1 cellular context compared by ENCODE assay signal in genomic region chr20:50274570-50275430, GRCh38.
A peak's percentile ranks its signal among the peaks of the same experiment; 100 is the strongest.
TF ChIP-seq lines count a peak whose summit lies in the region.

No MANE protein-coding gene starts in this region.

TF ChIP-seq in HepG2, 621 proteins besides CTCF, POLR2A, EP300 and RAD21 (continued from another document and continues in another):
- TF ChIP-seq, protein P1, sequence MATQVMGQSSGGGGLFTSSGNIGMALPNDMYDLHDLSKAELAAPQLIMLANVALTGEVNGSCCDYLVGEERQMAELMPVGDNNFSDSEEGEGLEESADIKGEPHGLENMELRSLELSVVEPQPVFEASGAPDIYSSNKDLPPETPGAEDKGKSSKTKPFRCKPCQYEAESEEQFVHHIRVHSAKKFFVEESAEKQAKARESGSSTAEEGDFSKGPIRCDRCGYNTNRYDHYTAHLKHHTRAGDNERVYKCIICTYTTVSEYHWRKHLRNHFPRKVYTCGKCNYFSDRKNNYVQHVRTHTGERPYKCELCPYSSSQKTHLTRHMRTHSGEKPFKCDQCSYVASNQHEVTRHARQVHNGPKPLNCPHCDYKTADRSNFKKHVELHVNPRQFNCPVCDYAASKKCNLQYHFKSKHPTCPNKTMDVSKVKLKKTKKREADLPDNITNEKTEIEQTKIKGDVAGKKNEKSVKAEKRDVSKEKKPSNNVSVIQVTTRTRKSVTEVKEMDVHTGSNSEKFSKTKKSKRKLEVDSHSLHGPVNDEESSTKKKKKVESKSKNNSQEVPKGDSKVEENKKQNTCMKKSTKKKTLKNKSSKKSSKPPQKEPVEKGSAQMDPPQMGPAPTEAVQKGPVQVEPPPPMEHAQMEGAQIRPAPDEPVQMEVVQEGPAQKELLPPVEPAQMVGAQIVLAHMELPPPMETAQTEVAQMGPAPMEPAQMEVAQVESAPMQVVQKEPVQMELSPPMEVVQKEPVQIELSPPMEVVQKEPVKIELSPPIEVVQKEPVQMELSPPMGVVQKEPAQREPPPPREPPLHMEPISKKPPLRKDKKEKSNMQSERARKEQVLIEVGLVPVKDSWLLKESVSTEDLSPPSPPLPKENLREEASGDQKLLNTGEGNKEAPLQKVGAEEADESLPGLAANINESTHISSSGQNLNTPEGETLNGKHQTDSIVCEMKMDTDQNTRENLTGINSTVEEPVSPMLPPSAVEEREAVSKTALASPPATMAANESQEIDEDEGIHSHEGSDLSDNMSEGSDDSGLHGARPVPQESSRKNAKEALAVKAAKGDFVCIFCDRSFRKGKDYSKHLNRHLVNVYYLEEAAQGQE (IDR thresholded peaks at IDR 0.05; ENCODE audit: borderline replicate concordance in 1 of 2, low read depth in 1 of 2, low read length in 2 of 2), result peak in 1 of 2 experiments; percentile 19; a peak in 1 of 4 replicates
- TF ChIP-seq SIN3B (IDR thresholded peaks at IDR 0.05; ENCODE audit: low read length) (no peak), ZNF513 (CRISPR knock-in tag; conservative IDR thresholded peaks at IDR 0.05) (no peak), ZNF460 (CRISPR knock-in tag; IDR thresholded peaks at IDR 0.05; ENCODE audit: borderline replicate concordance) (peak; percentile 42), ZFP36L1 (CRISPR knock-in tag; IDR thresholded peaks at IDR 0.05) (0 out of 2 replicates have a peak, but pooled peaks have one; percentile 45), ZNF124 (CRISPR knock-in tag; IDR thresholded peaks at IDR 0.05) (no peak; the same call in 1 of the 2 replicates), NR2F1 (CRISPR knock-in tag; IDR thresholded peaks at IDR 0.05) (peak in 1 of 2 experiments; percentile 79; a peak in 2 of 4 replicates), FOXA1 (IDR thresholded peaks at IDR 0.05) (no peak), FOXA1 (CRISPR knock-in tag; IDR thresholded peaks at IDR 0.05) (peak; percentile 68), KDM4B (CRISPR knock-in tag; IDR thresholded peaks at IDR 0.05) (peak; percentile 77; the same call in 1 of the 2 replicates), ZNF24 (IDR thresholded peaks at IDR 0.05) (no peak), ZNF367 (CRISPR knock-in tag; IDR thresholded peaks at IDR 0.05; ENCODE audit: borderline replicate concordance) (no peak), DMAP1 (CRISPR knock-in tag; IDR thresholded peaks at IDR 0.05) (peak; percentile 76), PBX2 (CRISPR knock-in tag; IDR thresholded peaks at IDR 0.05) (0 out of 2 replicates have a peak, but pooled peaks have one; percentile 4), CBX5 (CRISPR knock-in tag; IDR thresholded peaks at IDR 0.05; ENCODE audit: borderline replicate concordance) (peak; percentile 86; the same call in 1 of the 2 replicates), TBX2 (CRISPR knock-in tag; IDR thresholded peaks at IDR 0.05; ENCODE audit: borderline replicate concordance) (peak; percentile 88; the same call in 1 of the 2 replicates), RFX1 (IDR thresholded peaks at IDR 0.05) (no peak), ARID2 (CRISPR knock-in tag; IDR thresholded peaks at IDR 0.05; ENCODE audit: borderline replicate concordance) (no peak; the same call in 1 of the 2 replicates), SOX6 (IDR thresholded peaks at IDR 0.05) (no peak), SOX6 (CRISPR knock-in tag; IDR thresholded peaks at IDR 0.05) (peak; percentile 97), CHD2 (IDR thresholded peaks at IDR 0.05; ENCODE audit: low read depth, low read length) (no peak), ZNF777 (CRISPR knock-in tag; IDR thresholded peaks at IDR 0.05) (no peak; the same call in 1 of the 2 replicates)
- TF ChIP-seq, protein P2, sequence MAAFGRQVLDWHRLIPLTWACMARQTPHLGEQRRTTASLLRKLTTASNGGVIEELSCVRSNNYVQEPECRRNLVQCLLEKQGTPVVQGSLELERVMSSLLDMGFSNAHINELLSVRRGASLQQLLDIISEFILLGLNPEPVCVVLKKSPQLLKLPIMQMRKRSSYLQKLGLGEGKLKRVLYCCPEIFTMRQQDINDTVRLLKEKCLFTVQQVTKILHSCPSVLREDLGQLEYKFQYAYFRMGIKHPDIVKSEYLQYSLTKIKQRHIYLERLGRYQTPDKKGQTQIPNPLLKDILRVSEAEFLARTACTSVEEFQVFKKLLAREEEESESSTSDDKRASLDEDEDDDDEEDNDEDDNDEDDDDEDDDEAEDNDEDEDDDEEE (CRISPR knock-in tag; IDR thresholded peaks at IDR 0.05), result peak; percentile 98
- TF ChIP-seq, protein P3, sequence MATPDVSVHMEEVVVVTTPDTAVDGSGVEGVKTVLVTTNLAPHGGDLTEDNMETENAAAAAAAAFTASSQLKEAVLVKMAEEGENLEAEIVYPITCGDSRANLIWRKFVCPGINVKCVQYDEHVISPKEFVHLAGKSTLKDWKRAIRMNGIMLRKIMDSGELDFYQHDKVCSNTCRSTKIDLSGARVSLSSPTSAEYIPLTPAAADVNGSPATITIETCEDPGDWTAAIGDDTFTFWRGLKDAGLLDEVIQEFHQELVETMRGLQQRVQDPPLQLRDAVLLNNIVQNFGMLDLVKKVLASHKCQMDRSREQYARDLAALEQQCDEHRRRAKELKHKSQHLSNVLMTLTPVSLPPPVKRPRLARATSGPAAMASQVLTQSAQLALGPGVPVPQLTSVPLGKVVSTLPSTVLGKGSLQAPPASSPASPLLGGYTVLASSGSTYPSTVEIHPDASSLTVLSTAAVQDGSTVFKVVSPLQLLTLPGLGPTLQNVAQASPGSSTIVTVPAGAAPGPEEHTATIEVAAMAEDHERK (CRISPR knock-in tag; IDR thresholded peaks at IDR 0.05; ENCODE audit: low read depth), result no peak; the same call in 1 of the 2 replicates
- TF ChIP-seq, protein P4, sequence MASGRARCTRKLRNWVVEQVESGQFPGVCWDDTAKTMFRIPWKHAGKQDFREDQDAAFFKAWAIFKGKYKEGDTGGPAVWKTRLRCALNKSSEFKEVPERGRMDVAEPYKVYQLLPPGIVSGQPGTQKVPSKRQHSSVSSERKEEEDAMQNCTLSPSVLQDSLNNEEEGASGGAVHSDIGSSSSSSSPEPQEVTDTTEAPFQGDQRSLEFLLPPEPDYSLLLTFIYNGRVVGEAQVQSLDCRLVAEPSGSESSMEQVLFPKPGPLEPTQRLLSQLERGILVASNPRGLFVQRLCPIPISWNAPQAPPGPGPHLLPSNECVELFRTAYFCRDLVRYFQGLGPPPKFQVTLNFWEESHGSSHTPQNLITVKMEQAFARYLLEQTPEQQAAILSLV (CRISPR knock-in tag; IDR thresholded peaks at IDR 0.05; ENCODE audit: borderline replicate concordance), result peak; percentile 92
- TF ChIP-seq, protein P5, sequence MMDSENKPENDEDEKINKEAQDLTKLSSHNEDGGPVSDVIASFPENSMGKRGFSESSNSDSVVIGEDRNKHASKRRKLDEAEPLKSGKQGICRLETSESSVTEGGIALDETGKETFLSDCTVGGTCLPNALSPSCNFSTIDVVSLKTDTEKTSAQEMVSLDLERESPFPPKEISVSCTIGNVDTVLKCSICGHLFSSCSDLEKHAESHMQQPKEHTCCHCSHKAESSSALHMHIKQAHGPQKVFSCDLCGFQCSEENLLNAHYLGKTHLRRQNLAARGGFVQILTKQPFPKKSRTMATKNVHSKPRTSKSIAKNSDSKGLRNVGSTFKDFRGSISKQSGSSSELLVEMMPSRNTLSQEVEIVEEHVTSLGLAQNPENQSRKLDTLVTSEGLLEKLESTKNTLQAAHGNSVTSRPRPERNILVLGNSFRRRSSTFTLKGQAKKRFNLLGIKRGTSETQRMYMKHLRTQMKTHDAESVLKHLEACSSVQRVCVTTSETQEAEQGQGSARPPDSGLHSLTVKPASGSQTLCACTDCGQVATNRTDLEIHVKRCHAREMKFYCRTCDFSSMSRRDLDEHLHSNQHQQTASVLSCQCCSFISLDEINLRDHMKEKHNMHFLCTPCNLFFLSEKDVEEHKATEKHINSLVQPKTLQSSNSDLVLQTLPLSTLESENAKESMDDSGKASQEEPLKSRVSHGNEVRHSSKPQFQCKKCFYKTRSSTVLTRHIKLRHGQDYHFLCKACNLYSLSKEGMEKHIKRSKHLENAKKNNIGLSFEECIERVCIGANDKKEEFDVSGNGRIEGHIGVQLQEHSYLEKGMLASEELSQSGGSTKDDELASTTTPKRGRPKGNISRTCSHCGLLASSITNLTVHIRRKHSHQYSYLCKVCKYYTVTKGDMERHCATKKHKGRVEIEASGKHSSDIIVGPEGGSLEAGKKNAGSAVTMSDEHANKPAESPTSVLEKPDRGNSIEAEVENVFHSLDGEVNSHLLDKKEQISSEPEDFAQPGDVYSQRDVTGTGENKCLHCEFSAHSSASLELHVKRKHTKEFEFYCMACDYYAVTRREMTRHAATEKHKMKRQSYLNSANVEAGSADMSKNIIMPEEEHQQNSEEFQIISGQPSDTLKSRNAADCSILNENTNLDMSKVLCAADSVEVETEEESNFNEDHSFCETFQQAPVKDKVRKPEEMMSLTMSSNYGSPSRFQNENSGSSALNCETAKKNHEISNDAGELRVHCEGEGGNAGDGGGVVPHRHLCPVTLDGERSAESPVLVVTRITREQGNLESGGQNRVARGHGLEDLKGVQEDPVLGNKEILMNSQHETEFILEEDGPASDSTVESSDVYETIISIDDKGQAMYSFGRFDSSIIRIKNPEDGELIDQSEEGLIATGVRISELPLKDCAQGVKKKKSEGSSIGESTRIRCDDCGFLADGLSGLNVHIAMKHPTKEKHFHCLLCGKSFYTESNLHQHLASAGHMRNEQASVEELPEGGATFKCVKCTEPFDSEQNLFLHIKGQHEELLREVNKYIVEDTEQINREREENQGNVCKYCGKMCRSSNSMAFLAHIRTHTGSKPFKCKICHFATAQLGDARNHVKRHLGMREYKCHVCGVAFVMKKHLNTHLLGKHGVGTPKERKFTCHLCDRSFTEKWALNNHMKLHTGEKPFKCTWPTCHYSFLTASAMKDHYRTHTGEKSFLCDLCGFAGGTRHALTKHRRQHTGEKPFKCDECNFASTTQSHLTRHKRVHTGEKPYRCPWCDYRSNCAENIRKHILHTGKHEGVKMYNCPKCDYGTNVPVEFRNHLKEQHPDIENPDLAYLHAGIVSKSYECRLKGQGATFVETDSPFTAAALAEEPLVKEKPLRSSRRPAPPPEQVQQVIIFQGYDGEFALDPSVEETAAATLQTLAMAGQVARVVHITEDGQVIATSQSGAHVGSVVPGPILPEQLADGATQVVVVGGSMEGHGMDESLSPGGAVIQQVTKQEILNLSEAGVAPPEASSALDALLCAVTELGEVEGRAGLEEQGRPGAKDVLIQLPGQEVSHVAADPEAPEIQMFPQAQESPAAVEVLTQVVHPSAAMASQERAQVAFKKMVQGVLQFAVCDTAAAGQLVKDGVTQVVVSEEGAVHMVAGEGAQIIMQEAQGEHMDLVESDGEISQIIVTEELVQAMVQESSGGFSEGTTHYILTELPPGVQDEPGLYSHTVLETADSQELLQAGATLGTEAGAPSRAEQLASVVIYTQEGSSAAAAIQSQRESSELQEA (CRISPR knock-in tag; IDR thresholded peaks at IDR 0.05; ENCODE audit: not compliant biosample characterization), result no peak
- TF ChIP-seq, protein P6, sequence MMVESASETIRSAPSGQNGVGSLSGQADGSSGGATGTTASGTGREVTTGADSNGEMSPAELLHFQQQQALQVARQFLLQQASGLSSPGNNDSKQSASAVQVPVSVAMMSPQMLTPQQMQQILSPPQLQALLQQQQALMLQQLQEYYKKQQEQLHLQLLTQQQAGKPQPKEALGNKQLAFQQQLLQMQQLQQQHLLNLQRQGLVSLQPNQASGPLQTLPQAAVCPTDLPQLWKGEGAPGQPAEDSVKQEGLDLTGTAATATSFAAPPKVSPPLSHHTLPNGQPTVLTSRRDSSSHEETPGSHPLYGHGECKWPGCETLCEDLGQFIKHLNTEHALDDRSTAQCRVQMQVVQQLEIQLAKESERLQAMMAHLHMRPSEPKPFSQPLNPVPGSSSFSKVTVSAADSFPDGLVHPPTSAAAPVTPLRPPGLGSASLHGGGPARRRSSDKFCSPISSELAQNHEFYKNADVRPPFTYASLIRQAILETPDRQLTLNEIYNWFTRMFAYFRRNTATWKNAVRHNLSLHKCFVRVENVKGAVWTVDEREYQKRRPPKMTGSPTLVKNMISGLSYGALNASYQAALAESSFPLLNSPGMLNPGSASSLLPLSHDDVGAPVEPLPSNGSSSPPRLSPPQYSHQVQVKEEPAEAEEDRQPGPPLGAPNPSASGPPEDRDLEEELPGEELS (CRISPR knock-in tag; IDR thresholded peaks at IDR 0.05), result peak; percentile 95
- TF ChIP-seq, protein P7, sequence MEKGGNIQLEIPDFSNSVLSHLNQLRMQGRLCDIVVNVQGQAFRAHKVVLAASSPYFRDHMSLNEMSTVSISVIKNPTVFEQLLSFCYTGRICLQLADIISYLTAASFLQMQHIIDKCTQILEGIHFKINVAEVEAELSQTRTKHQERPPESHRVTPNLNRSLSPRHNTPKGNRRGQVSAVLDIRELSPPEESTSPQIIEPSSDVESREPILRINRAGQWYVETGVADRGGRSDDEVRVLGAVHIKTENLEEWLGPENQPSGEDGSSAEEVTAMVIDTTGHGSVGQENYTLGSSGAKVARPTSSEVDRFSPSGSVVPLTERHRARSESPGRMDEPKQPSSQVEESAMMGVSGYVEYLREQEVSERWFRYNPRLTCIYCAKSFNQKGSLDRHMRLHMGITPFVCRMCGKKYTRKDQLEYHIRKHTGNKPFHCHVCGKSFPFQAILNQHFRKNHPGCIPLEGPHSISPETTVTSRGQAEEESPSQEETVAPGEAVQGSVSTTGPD (CRISPR knock-in tag; IDR thresholded peaks at IDR 0.05), result peak; percentile 94
- TF ChIP-seq, protein P8, sequence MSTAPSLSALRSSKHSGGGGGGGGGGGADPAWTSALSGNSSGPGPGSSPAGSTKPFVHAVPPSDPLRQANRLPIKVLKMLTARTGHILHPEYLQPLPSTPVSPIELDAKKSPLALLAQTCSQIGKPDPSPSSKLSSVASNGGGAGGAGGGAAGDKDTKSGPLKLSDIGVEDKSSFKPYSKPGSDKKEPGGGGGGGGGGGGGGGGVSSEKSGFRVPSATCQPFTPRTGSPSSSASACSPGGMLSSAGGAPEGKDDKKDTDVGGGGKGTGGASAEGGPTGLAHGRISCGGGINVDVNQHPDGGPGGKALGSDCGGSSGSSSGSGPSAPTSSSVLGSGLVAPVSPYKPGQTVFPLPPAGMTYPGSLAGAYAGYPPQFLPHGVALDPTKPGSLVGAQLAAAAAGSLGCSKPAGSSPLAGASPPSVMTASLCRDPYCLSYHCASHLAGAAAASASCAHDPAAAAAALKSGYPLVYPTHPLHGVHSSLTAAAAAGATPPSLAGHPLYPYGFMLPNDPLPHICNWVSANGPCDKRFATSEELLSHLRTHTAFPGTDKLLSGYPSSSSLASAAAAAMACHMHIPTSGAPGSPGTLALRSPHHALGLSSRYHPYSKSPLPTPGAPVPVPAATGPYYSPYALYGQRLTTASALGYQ (CRISPR knock-in tag; IDR thresholded peaks at IDR 0.05), result peak; percentile 27; the same call in 1 of the 2 replicates
